In genomic region chr5:138559937-138560336, GRCh38 we compare ENCODE assay signal across 21 cellular contexts. TPM values are rescaled to one million over a fixed set of nuclear protein-coding genes. Genes with fewer than 3 reads are reported as not detected.
A peak's percentile ranks its signal among the peaks of the same experiment; 100 is the strongest.
DNase-seq lines count a peak whose midpoint lies in the region; ATAC-seq, FAIRE-seq and TF ChIP-seq lines count a peak whose summit lies in the region.
"Had no signal": no experiment of that assay in that cellular context is flagged by ENCODE, and none has a peak within 500 bp of the region (broad histone marks: within the 10 kb centered on the region; RNA-seq: fewer than 3 reads in every experiment).

No MANE protein-coding gene starts in this region.

- no peak for TF ChIP-seq EP300 in GM12878 (IDR thresholded peaks at IDR 0.05; ENCODE audit: borderline replicate concordance in 1 of 2, control insufficient read depth in 1 of 2, low read depth in 2 of 2, low read length in 2 of 2)

- no peak for ATAC-seq in GM12878
- ATAC-seq in mucosa of descending colon, result no peak
- ATAC-seq: gastroesophageal sphincter, left colon, Right ventricle myocardium inferior had no signal

- CTCF ChIA-PET in CD8-positive, alpha-beta memory T cell (lab: Charles Lee), result no interaction called here
- CTCF ChIA-PET in GM12878 (lab: Yijun Ruan, JAX), result no interaction called here

- H3K4me3 ChIP-seq in CD8-positive, alpha-beta memory T cell (ENCODE audit: low read length), result no peak overlapping the region
- H3K4me3 ChIP-seq in GM12878 (no peak overlapping the region), smooth muscle cell (no peak overlapping the region), endodermal cell (ENCODE audit: low read length) (no peak overlapping the region), mucosa of descending colon (no peak overlapping the region)
- H3K4me3 ChIP-seq: gastroesophageal sphincter had no signal

- TF ChIP-seq CTCF in GM12878 (IDR thresholded peaks at IDR 0.05 in 2 of 3, conservative IDR thresholded peaks at IDR 0.05 in 1 of 3; ENCODE audit: control insufficient read depth in 2 of 3, extremely low read depth in 1 of 3, insufficient read depth in 1 of 3, low read depth in 3 of 3, low read length in 3 of 3), result no peak
- TF ChIP-seq CTCF in smooth muscle cell (IDR thresholded peaks at IDR 0.05; ENCODE audit: borderline replicate concordance, insufficient read depth, poor library complexity, severe bottlenecking), result no peak
- no peak for TF ChIP-seq CTCF in endodermal cell (conservative IDR thresholded peaks at IDR 0.05)
- no peak for TF ChIP-seq CTCF in mucosa of descending colon (IDR thresholded peaks at IDR 0.05)

- H3K9me3 Mint-ChIP-seq in activated naive CD4-positive, alpha-beta T cell treated with anti-CD3 and anti-CD28 coated beads, Interleukin-2, amount 50 U/mL, for 24 hours, result no peaks in the 10 kb centered on the region
- H3K9me3 Mint-ChIP-seq in CD8-positive, alpha-beta memory T cell, result no peaks in the 10 kb centered on the region
- no peaks in the 10 kb centered on the region for H3K9me3 Mint-ChIP-seq in endodermal cell
- H3K9me3 Mint-ChIP-seq: activated T-helper 2 cell treated with anti-CD3 and anti-CD28 coated beads, Interferon-gamma antibody, Interleukin-2, Interleukin-4, amounts not matched to agents 10 μg/mL and 5 μg/mL and 100 μg/mL, durations not matched to agents 14 hours and 24 hours and 36 hours; central memory CD8-positive, alpha-beta T cell; mesothelial cell of epicardium had no signal

- H3K9me3 ChIP-seq in CD8-positive, alpha-beta memory T cell (ENCODE audit: low read length), result no peaks in the 10 kb centered on the region
- H3K9me3 ChIP-seq in GM12878 (replicated peaks; ENCODE audit: control insufficient read depth, insufficient read depth, low read length), result no peaks in the 10 kb centered on the region
- no peaks in the 10 kb centered on the region for H3K9me3 ChIP-seq in smooth muscle cell (replicated peaks; ENCODE audit: low read depth)
- no peaks in the 10 kb centered on the region for H3K9me3 ChIP-seq in endodermal cell (ENCODE audit: control insufficient read depth, low read length)
- no peaks in the 10 kb centered on the region for H3K9me3 ChIP-seq in mucosa of descending colon
- H3K9me3 ChIP-seq: gastroesophageal sphincter had no signal

- peak overlapping the region; percentile 12 for H3K27ac Mint-ChIP-seq in activated naive CD4-positive, alpha-beta T cell treated with anti-CD3 and anti-CD28 coated beads, Interleukin-2, amount 50 U/mL, for 24 hours
- H3K27ac Mint-ChIP-seq in CD8-positive, alpha-beta memory T cell, result peak overlapping the region in 7 of 8 donors; percentile 29 to 72 (median 46)
- H3K27ac Mint-ChIP-seq in endodermal cell, result no peak overlapping the region
- H3K27ac Mint-ChIP-seq: activated T-helper 2 cell treated with anti-CD3 and anti-CD28 coated beads, Interferon-gamma antibody, Interleukin-2, Interleukin-4, amounts not matched to agents 10 μg/mL and 5 μg/mL and 100 μg/mL, durations not matched to agents 14 hours and 24 hours and 36 hours; mesothelial cell of epicardium had no signal

- TF ChIP-seq RAD21 in GM12878 (IDR thresholded peaks at IDR 0.05; ENCODE audit: insufficient read depth, low read depth, low read length), result no peak

- H3K27me3 ChIP-seq in CD8-positive, alpha-beta memory T cell (ENCODE audit: insufficient read depth, low read length, poor library complexity, severe bottlenecking), result no peaks in the 10 kb centered on the region
- no peaks in the 10 kb centered on the region for H3K27me3 ChIP-seq in GM12878 (replicated peaks in 1 of 2; ENCODE audit: control insufficient read depth in 2 of 2, insufficient read depth in 2 of 2, low read length in 1 of 2)
- H3K27me3 ChIP-seq in smooth muscle cell (ENCODE audit: low read depth), result no peaks in the 10 kb centered on the region
- H3K27me3 ChIP-seq in endodermal cell (ENCODE audit: control insufficient read depth, insufficient read depth, low read length, poor library complexity, severe bottlenecking), result no peaks in the 10 kb centered on the region
- H3K27me3 ChIP-seq: gastroesophageal sphincter had no signal

- intact Hi-C loops in GM12878 (cut with micrococcal nuclease; ENCODE audit: unreplicated experiment) (no loop called here), mucosa of descending colon (cut with DNase I, micrococcal nuclease) (no loop called here)

- no peak for FAIRE-seq in GM12878 (lab: Jason Lieb, UNC)

- RAD21 ChIA-PET in GM12878 (lab: Charles Lee; ENCODE audit: unreplicated experiment), result no interaction called here

- 0 out of 2 replicates have a peak, but pooled peaks have one; percentile 21 for TF ChIP-seq POLR2A in GM12878 (IDR thresholded peaks at IDR 0.05; ENCODE audit: low read depth, low read length)

- no peak overlapping the region for H3K4me2 ChIP-seq in GM12878 (ENCODE audit: control insufficient read depth, insufficient read depth)
- no peak overlapping the region for H3K4me2 ChIP-seq in smooth muscle cell

- DNase-seq in activated naive CD4-positive, alpha-beta T cell (lab: John Stamatoyannopoulos, UW), result no peak
- DNase-seq in CD8-positive, alpha-beta memory T cell, result no peak
- no peak for DNase-seq in GM12878 (ENCODE audit: low read depth, low spot score)
- DNase-seq in smooth muscle cell (lab: John Stamatoyannopoulos, UW; ENCODE audit: unreplicated experiment), result no peak
- DNase-seq in glomerular visceral epithelial cell (ENCODE audit: extremely low spot score), result no peak
- no peak for DNase-seq in endodermal cell
- no peak for DNase-seq in mucosa of descending colon
- DNase-seq: COR-L47, GOT3, left colon, NCI-H1105 treated with DMSO at 0.1 percent for 48 hours, NCI-H510A treated with DMSO at 0.1 percent for 48 hours, retina, T-helper 1 cell, WERI-Rb-1 had no signal

- H4K20me1 ChIP-seq in GM12878 (ENCODE audit: control insufficient read depth, insufficient read depth) (no peaks in the 10 kb centered on the region; the same call in 1 of the 2 replicates), smooth muscle cell (ENCODE audit: low read depth) (peaks cover 72% of the 10 kb centered on the region)

- peaks cover 71% of the 10 kb centered on the region for H3K36me3 ChIP-seq in CD8-positive, alpha-beta memory T cell (ENCODE audit: insufficient read depth, low read length)
- H3K36me3 ChIP-seq in GM12878 (ENCODE audit: control insufficient read depth in 2 of 2, insufficient read depth in 2 of 2, low read length in 1 of 2) (peaks cover 22 to 59% of the 10 kb centered on the region in 2 experiments), smooth muscle cell (ENCODE audit: low read depth) (peaks cover 50% of the 10 kb centered on the region), endodermal cell (ENCODE audit: control insufficient read depth, insufficient read depth, low read length) (peaks cover 91% of the 10 kb centered on the region), mucosa of descending colon (ENCODE audit: low read depth) (peaks cover 20% of the 10 kb centered on the region)

- 98% methylated on average over 7 of the region's 7 CpGs for WGBS in GM12878 (ENCODE audit: insufficient coverage, insufficient replicate concordance, low lambda C conversion rate, missing lambda C conversion rate)
- WGBS in smooth muscle cell (ENCODE audit: low lambda C conversion rate), result 93% methylated on average over 7 of the region's 7 CpGs
- WGBS in endodermal cell (ENCODE audit: insufficient coverage in 1 of 2, insufficient read length in 1 of 2), 2 experiments, result 90 to 96% methylated on average over 7 of the region's 7 CpGs

- H3K79me2 ChIP-seq in GM12878 (ENCODE audit: control insufficient read depth, insufficient read depth, low read length) (peaks cover 11% of the 10 kb centered on the region), smooth muscle cell (ENCODE audit: low read depth) (peaks cover 46% of the 10 kb centered on the region)

- peaks cover 31% of the 10 kb centered on the region for H3K36me3 Mint-ChIP-seq in activated naive CD4-positive, alpha-beta T cell treated with anti-CD3 and anti-CD28 coated beads, Interleukin-2, amount 50 U/mL, for 24 hours
- peaks cover 14 to 88% (median 35%) of the 10 kb centered on the region in 3 donors for H3K36me3 Mint-ChIP-seq in CD8-positive, alpha-beta memory T cell
- H3K36me3 Mint-ChIP-seq in endodermal cell (ENCODE audit: low read depth), result peaks cover 78% of the 10 kb centered on the region

- H3F3A ChIP-seq in smooth muscle cell (ENCODE audit: low read depth), result peaks cover 50% of the 10 kb centered on the region

- H3K9ac ChIP-seq in GM12878 (ENCODE audit: control insufficient read depth, insufficient read depth, low read length), result no peak overlapping the region
- H3K9ac ChIP-seq in smooth muscle cell (ENCODE audit: low read depth), result no peak overlapping the region
- H3K9ac ChIP-seq in endodermal cell (ENCODE audit: extremely low read depth, low read length, poor library complexity, severe bottlenecking), result no peak overlapping the region

- in situ Hi-C loops in GM12878 (cut with MboI), result no loop called here

- SMC1A ChIA-PET in GM12878 (lab: Charles Lee; ENCODE audit: uncharacterized antibody, unreplicated experiment), result no interaction called here

- H3K27ac ChIP-seq in CD8-positive, alpha-beta memory T cell (ENCODE audit: low read depth, low read length), result no peak overlapping the region
- no peak overlapping the region for H3K27ac ChIP-seq in GM12878 (ENCODE audit: control insufficient read depth, insufficient read depth)
- peak overlapping the region; percentile 15 for H3K27ac ChIP-seq in smooth muscle cell (ENCODE audit: low read depth)
- no peak overlapping the region for H3K27ac ChIP-seq in endodermal cell (ENCODE audit: low read depth, low read length)
- H3K27ac ChIP-seq: gastroesophageal sphincter, WERI-Rb-1 had no signal

- peaks cover 46% of the 10 kb centered on the region for H3K4me1 Mint-ChIP-seq in activated naive CD4-positive, alpha-beta T cell treated with anti-CD3 and anti-CD28 coated beads, Interleukin-2, amount 50 U/mL, for 24 hours
- H3K4me1 Mint-ChIP-seq in CD8-positive, alpha-beta memory T cell, result peaks cover 33 to 50% (median 49%) of the 10 kb centered on the region in 3 donors
- H3K4me1 Mint-ChIP-seq in endodermal cell, result no peaks in the 10 kb centered on the region
- H3K4me1 Mint-ChIP-seq: mesothelial cell of epicardium had no signal

- H3K4me1 ChIP-seq in CD8-positive, alpha-beta memory T cell (ENCODE audit: insufficient read depth, low read length), result peaks cover 10% of the 10 kb centered on the region
- H3K4me1 ChIP-seq in GM12878 (ENCODE audit: control insufficient read depth, insufficient read depth, low read length) (no peaks in the 10 kb centered on the region), smooth muscle cell (ENCODE audit: low read depth) (no peaks in the 10 kb centered on the region), endodermal cell (ENCODE audit: control insufficient read depth, insufficient read depth, low read length) (no peaks in the 10 kb centered on the region), mucosa of descending colon (ENCODE audit: low read depth) (no peaks in the 10 kb centered on the region)

- H3K27me3 Mint-ChIP-seq in activated naive CD4-positive, alpha-beta T cell treated with anti-CD3 and anti-CD28 coated beads, Interleukin-2, amount 50 U/mL, for 24 hours, result no peaks in the 10 kb centered on the region
- no peaks in the 10 kb centered on the region for H3K27me3 Mint-ChIP-seq in CD8-positive, alpha-beta memory T cell
- no peaks in the 10 kb centered on the region for H3K27me3 Mint-ChIP-seq in endodermal cell (ENCODE audit: insufficient read depth)
- H3K27me3 Mint-ChIP-seq: central memory CD8-positive, alpha-beta T cell had no signal

- no TSS peak for BruUV-seq in GM12878 (replicated peaks; lab: Mats Ljungman, UMichigan)

- H2AFZ ChIP-seq in GM12878 (ENCODE audit: control insufficient read depth, low read depth, low read length) (no peak overlapping the region), smooth muscle cell (ENCODE audit: low read depth) (no peak overlapping the region)

- no peak overlapping the region for H3K4me3 Mint-ChIP-seq in activated naive CD4-positive, alpha-beta T cell treated with anti-CD3 and anti-CD28 coated beads, Interleukin-2, amount 50 U/mL, for 24 hours
- H3K4me3 Mint-ChIP-seq in CD8-positive, alpha-beta memory T cell, result no peak overlapping the region
- H3K4me3 Mint-ChIP-seq in endodermal cell, result no peak overlapping the region
- H3K4me3 Mint-ChIP-seq: central memory CD8-positive, alpha-beta T cell; mesothelial cell of epicardium had no signal

- POLR2A ChIA-PET in CD8-positive, alpha-beta memory T cell (lab: Charles Lee), result no interaction called here
- POLR2A ChIA-PET in GM12878 (lab: Charles Lee), result interaction anchor here (1.4 kb wide), 1 partner anchor 17 kb away, joined by 3 read pairs; the partner anchor contains the start of gene ETF1

RNA-seq across cellular contexts. Expression of gene HSPA9, which starts 15.3 kb away (rescaled TPM):
- 100 to 1,000 TPM; 468 to 498 TPM for total RNA-seq in CD8-positive, alpha-beta memory T cell
- 171 TPM for polyA plus RNA-seq in CD8-positive, alpha-beta memory T cell
- 198 and 218 TPM in 2 replicates for total RNA-seq in GM12878 (2013; cell fraction: nucleolus; rRNA removed)
- 412 and 440 TPM in 2 replicates for total RNA-seq in GM12878 (2014; rRNA removed)
- total RNA-seq in GM12878 (2014; rRNA removed; fragmentation: Illumina TruSeq; extraction: Trizol), result 386 and 395 TPM in 2 replicates
- 307 and 347 TPM in 2 replicates for total RNA-seq in GM12878 (2021)
- polyA plus RNA-seq in GM12878 (2011; ENCODE audit: low read depth), result 185 TPM
- 253 and 311 TPM in 2 replicates for polyA plus RNA-seq in GM12878 (2011; rRNA removed)
- 199 and 201 TPM in 2 replicates for polyA plus RNA-seq in GM12878 (2011; cell fraction: cytosol; rRNA removed)
- 151 and 212 TPM in 2 replicates for polyA plus RNA-seq in GM12878 (2011; cell fraction: nucleus; rRNA removed)
- polyA plus RNA-seq in GM12878 (2012), result 147 and 164 TPM in 2 replicates
- 357 and 449 TPM in 2 replicates for polyA plus RNA-seq in GM12878 (2014; fragmentation: Illumina TruSeq; extraction: Trizol)
- polyA plus RNA-seq in GM12878 (2014; fragmentation: Nextera tagmentation; extraction: Ambion mirVana), result 100 to 1,000 TPM; 145 to 294 TPM
- 329 and 337 TPM in 2 replicates for polyA plus RNA-seq in GM12878 (2014; rRNA removed)
- polyA plus RNA-seq in GM12878 (2016; fragmentation: Nextera tagmentation; extraction: Ambion mirVana), result 100 to 1,000 TPM; 440 to 455 TPM
- 326 and 330 TPM in 2 replicates for polyA minus RNA-seq in GM12878 (2011; rRNA and poly(A)+ RNA removed)
- 143 and 157 TPM in 2 replicates for polyA minus RNA-seq in GM12878 (2011; cell fraction: cytosol; rRNA and poly(A)+ RNA removed)
- 87.9 and 144 TPM in 2 replicates for polyA minus RNA-seq in GM12878 (2011; cell fraction: nucleus; rRNA and poly(A)+ RNA removed)
- total RNA-seq in smooth muscle cell, result 263 and 317 TPM in 2 replicates
- 136 and 157 TPM in 2 replicates for polyA plus RNA-seq in smooth muscle cell
- total RNA-seq in endodermal cell, result 100 to 1,000 TPM; 201 to 212 TPM
- polyA plus RNA-seq in endodermal cell (2013, experiment 1 of 2), result 141 TPM
- polyA plus RNA-seq in endodermal cell (2013, experiment 2 of 2), result 120 TPM
- 100 to 1,000 TPM; 170 to 182 (median 173) TPM for total RNA-seq in mucosa of descending colon

RNA-seq across cellular contexts. Expression of gene ETF1, which starts 16.9 kb away (rescaled TPM):
- total RNA-seq in CD8-positive, alpha-beta memory T cell, result 100 to 1,000 TPM; 239 to 246 TPM
- polyA plus RNA-seq in CD8-positive, alpha-beta memory T cell, result 29.4 TPM
- 30.4 and 34.7 TPM in 2 replicates for total RNA-seq in GM12878 (2013; cell fraction: nucleolus; rRNA removed)
- 98.2 and 109 TPM in 2 replicates for total RNA-seq in GM12878 (2014; rRNA removed)
- total RNA-seq in GM12878 (2014; rRNA removed; fragmentation: Illumina TruSeq; extraction: Trizol), result 110 and 128 TPM in 2 replicates
- total RNA-seq in GM12878 (2021), result 130 and 138 TPM in 2 replicates
- polyA plus RNA-seq in GM12878 (2011; ENCODE audit: low read depth), result 45.0 TPM
- polyA plus RNA-seq in GM12878 (2011; rRNA removed), result 77.4 and 106 TPM in 2 replicates
- polyA plus RNA-seq in GM12878 (2011; cell fraction: cytosol; rRNA removed), result 38.1 and 39.0 TPM in 2 replicates
- 31.6 and 37.7 TPM in 2 replicates for polyA plus RNA-seq in GM12878 (2011; cell fraction: nucleus; rRNA removed)
- polyA plus RNA-seq in GM12878 (2012), result 51.8 and 57.1 TPM in 2 replicates
- polyA plus RNA-seq in GM12878 (2014; fragmentation: Illumina TruSeq; extraction: Trizol), result 145 and 187 TPM in 2 replicates
- polyA plus RNA-seq in GM12878 (2014; fragmentation: Nextera tagmentation; extraction: Ambion mirVana), result 10 to 100 TPM; 29.8 to 44.9 TPM
- polyA plus RNA-seq in GM12878 (2014; rRNA removed), result 84.5 and 123 TPM in 2 replicates
- polyA plus RNA-seq in GM12878 (2016; fragmentation: Nextera tagmentation; extraction: Ambion mirVana), result 100 to 1,000 TPM; 106 to 111 TPM
- 72.4 and 95.8 TPM in 2 replicates for polyA minus RNA-seq in GM12878 (2011; rRNA and poly(A)+ RNA removed)
- polyA minus RNA-seq in GM12878 (2011; cell fraction: cytosol; rRNA and poly(A)+ RNA removed), result 24.5 and 33.8 TPM in 2 replicates
- 15.0 and 19.1 TPM in 2 replicates for polyA minus RNA-seq in GM12878 (2011; cell fraction: nucleus; rRNA and poly(A)+ RNA removed)
- 98.0 and 100 TPM in 2 replicates for total RNA-seq in smooth muscle cell
- 44.0 and 48.7 TPM in 2 replicates for polyA plus RNA-seq in smooth muscle cell
- total RNA-seq in endodermal cell, result 100 to 1,000 TPM; 106 to 109 TPM
- polyA plus RNA-seq in endodermal cell (2013, experiment 1 of 2), result 87.7 TPM
- polyA plus RNA-seq in endodermal cell (2013, experiment 2 of 2), result 88.3 TPM
- total RNA-seq in mucosa of descending colon, result 100 to 1,000 TPM in 1 of 3 donors, 10 to 100 TPM in 2; 66.5 to 114 (median 85.7) TPM
